In genomic region chr5:74798977-74799911, GRCh38 we compare ENCODE assay signal across 16 cellular contexts. TPM values are rescaled to one million over a fixed set of nuclear protein-coding genes. Genes with fewer than 3 reads are reported as not detected.
DNase-seq lines count a peak whose midpoint lies in the region; ATAC-seq, FAIRE-seq and TF ChIP-seq lines count a peak whose summit lies in the region.
"Had no signal": no experiment of that assay in that cellular context is flagged by ENCODE, and none has a peak within 500 bp of the region (broad histone marks: within the 10 kb centered on the region; RNA-seq: fewer than 3 reads in every experiment).

No MANE protein-coding gene starts in this region.

- H3K4me1 ChIP-seq in HepG2 (ENCODE audit: insufficient read depth, low read length) = no peaks in the 10 kb centered on the region
- H3K4me1 ChIP-seq in right lobe of liver = no peaks in the 10 kb centered on the region
- H3K4me1 ChIP-seq in H1 (replicated peaks in 1 of 4; ENCODE audit: control insufficient read depth in 3 of 4, insufficient read depth in 4 of 4, low read length in 3 of 4) = no peaks in the 10 kb centered on the region
- no peaks in the 10 kb centered on the region for H3K4me1 ChIP-seq in mesodermal cell (ENCODE audit: control insufficient read depth, insufficient read depth, low read length, poor library complexity, severe bottlenecking)
- H3K4me1 ChIP-seq: left ventricle myocardium inferior had no signal

- no peak overlapping the region for H3K4me3 Mint-ChIP-seq in activated naive CD8-positive, alpha-beta T cell treated with anti-CD3 and anti-CD28 coated beads for 36 hours
- H3K4me3 Mint-ChIP-seq: activated CD4-positive, alpha-beta memory T cell treated with anti-CD3 and anti-CD28 coated beads, Interleukin-2, amount 10 ng/mL, durations not matched to agents 7 days and 5 days; effector memory CD8-positive, alpha-beta T cell had no signal

- TF ChIP-seq CTCF in HepG2 (CRISPR knock-in tag; IDR thresholded peaks at IDR 0.05) = no peak
- TF ChIP-seq CTCF in right lobe of liver (IDR thresholded peaks at IDR 0.05) = no peak
- TF ChIP-seq CTCF in H1 (IDR thresholded peaks at IDR 0.05; ENCODE audit: control extremely low read depth in 1 of 3, insufficient read depth in 1 of 3, low read depth in 1 of 3, low read length in 3 of 3) = no peak

- H4K8ac ChIP-seq in H1 (ENCODE audit: extremely low read depth, insufficient read depth, low read length) = no peak overlapping the region

- no peak overlapping the region for H3K4ac ChIP-seq in H1 (replicated peaks; ENCODE audit: insufficient read length, low read depth, low read length)

- TF ChIP-seq RAD21 in HepG2 (CRISPR knock-in tag; IDR thresholded peaks at IDR 0.05) = no peak
- TF ChIP-seq RAD21 in H1 (IDR thresholded peaks at IDR 0.05 in 1 of 2, conservative IDR thresholded peaks at IDR 0.05 in 1 of 2; ENCODE audit: low read depth in 2 of 2, low read length in 2 of 2) = no peak

- no peaks in the 10 kb centered on the region for H3K36me3 Mint-ChIP-seq in activated naive CD8-positive, alpha-beta T cell treated with anti-CD3 and anti-CD28 coated beads for 36 hours

- intact Hi-C loops in HepG2 (cut with micrococcal nuclease; ENCODE audit: unreplicated experiment) = no loop called here
- intact Hi-C loops in right lobe of liver (cut with DNase I) = no loop called here

- ATAC-seq in HepG2 (peak; percentile 38), right lobe of liver (no peak), GM19467 (IDR thresholded peaks at IDR 0.05; ENCODE audit: unreplicated experiment) (no peak), GM19463 (IDR thresholded peaks at IDR 0.05; ENCODE audit: unreplicated experiment) (no peak)
- ATAC-seq: effector memory CD8-positive, alpha-beta T cell had no signal

- H2BK15ac ChIP-seq in H1 (ENCODE audit: low read length) = no peak overlapping the region

- H2BK20ac ChIP-seq in H1 (ENCODE audit: low read length) = no peak overlapping the region

- H3K27ac ChIP-seq in HepG2 (ENCODE audit: extremely low read length, insufficient read depth, low read length) (no peak overlapping the region), right lobe of liver (no peak overlapping the region), H1 (ENCODE audit: low read depth, low read length) (no peak overlapping the region), mesodermal cell (ENCODE audit: low read depth, low read length, severe bottlenecking) (peak overlapping the region; percentile 74), temporal lobe (ENCODE audit: low read depth, low read length) (peak overlapping the region; percentile 97)
- H3K27ac ChIP-seq: brain microvascular endothelial cell, left ventricle myocardium inferior had no signal

- H3K4me2 ChIP-seq in HepG2 (ENCODE audit: low read depth, low read length) = no peak overlapping the region
- no peak overlapping the region for H3K4me2 ChIP-seq in H1 (ENCODE audit: insufficient read depth in 1 of 2, low read depth in 2 of 2, low read length in 2 of 2)

- no peak overlapping the region for H2BK120ac ChIP-seq in H1 (replicated peaks; ENCODE audit: low read depth, low read length)

- no peak overlapping the region for H4K91ac ChIP-seq in H1 (replicated peaks; ENCODE audit: insufficient read length, low read length)

- CTCF ChIA-PET in HepG2 (lab: Yijun Ruan, JAX; ENCODE audit: low intra/inter-chr PET ratio, low total read pairs) = no interaction called here
- CTCF ChIA-PET in H1 (lab: Charles Lee; ENCODE audit: partially characterized antibody) = interaction anchor here (0.9 to 1.4 kb wide), 2 partner anchors 30 to 104 kb away, joined by 3 to 6 read pairs; no protein-coding TSS in a partner anchor

- no peaks in the 10 kb centered on the region for H4K20me1 ChIP-seq in HepG2 (ENCODE audit: insufficient read depth, low read length)
- H4K20me1 ChIP-seq in H1 (replicated peaks in 1 of 2; ENCODE audit: control insufficient read depth in 1 of 2, insufficient read depth in 2 of 2, low read length in 2 of 2) = peaks cover 4 to 5% of the 10 kb centered on the region in 2 experiments

- no peak overlapping the region for H2AK5ac ChIP-seq in H1 (ENCODE audit: low read depth, low read length)

- in situ Hi-C loops in HepG2 (cut with HindIII; ENCODE audit: extremely low pct_ligation_motif_present, low pct_unique_long_range_greater_than_20kb) = no loop called here

- peaks cover 25 to 68% of the 10 kb centered on the region in 2 experiments for H3K36me3 ChIP-seq in HepG2 (replicated peaks in 1 of 2; ENCODE audit: control insufficient read depth in 1 of 2, insufficient read depth in 2 of 2, low read length in 2 of 2)
- H3K36me3 ChIP-seq in right lobe of liver = no peaks in the 10 kb centered on the region
- peaks cover 14 to 74% (median 48%) of the 10 kb centered on the region in 4 experiments for H3K36me3 ChIP-seq in H1 (ENCODE audit: control insufficient read depth in 2 of 4, insufficient read depth in 4 of 4, low read length in 3 of 4)
- H3K36me3 ChIP-seq in mesodermal cell (ENCODE audit: control insufficient read depth, insufficient read depth, low read length) = peaks cover 17% of the 10 kb centered on the region
- H3K36me3 ChIP-seq: brain microvascular endothelial cell, left ventricle myocardium inferior had no signal

- H3K23ac ChIP-seq in H1 (ENCODE audit: insufficient read length) = no peak overlapping the region

- TF ChIP-seq EP300 in HepG2 (IDR thresholded peaks at IDR 0.05; ENCODE audit: low read depth in 2 of 2, low read length in 2 of 2) (no peak), HepG2 (CRISPR knock-in tag; IDR thresholded peaks at IDR 0.05; ENCODE audit: borderline replicate concordance) (no peak), H1 (IDR thresholded peaks at IDR 0.05; ENCODE audit: borderline replicate concordance in 1 of 2, low read depth in 2 of 2, low read length in 2 of 2) (no peak)

- TF ChIP-seq POLR2A in HepG2 (IDR thresholded peaks at IDR 0.05; ENCODE audit: insufficient read depth in 1 of 2, low read depth in 2 of 2, low read length in 2 of 2) = no peak
- TF ChIP-seq POLR2A in right lobe of liver (IDR thresholded peaks at IDR 0.05) = no peak
- no peak for TF ChIP-seq POLR2A in H1 (IDR thresholded peaks at IDR 0.05; ENCODE audit: control extremely low read depth in 1 of 2, low read depth in 2 of 2, low read length in 2 of 2)

- BruUV-seq in HepG2 (replicated peaks; lab: Mats Ljungman, UMichigan) = no TSS peak

- no peaks in the 10 kb centered on the region for H3K27me3 ChIP-seq in HepG2 (ENCODE audit: control insufficient read depth in 1 of 2, insufficient read depth in 2 of 2, low read length in 2 of 2)
- no peaks in the 10 kb centered on the region for H3K27me3 ChIP-seq in right lobe of liver
- H3K27me3 ChIP-seq in H1 (replicated peaks in 1 of 4; ENCODE audit: control insufficient read depth in 3 of 4, extremely low read depth in 1 of 4, insufficient read depth in 3 of 4, low read length in 3 of 4) = no peaks in the 10 kb centered on the region
- H3K27me3 ChIP-seq: brain microvascular endothelial cell had no signal

- H4K5ac ChIP-seq in H1 (ENCODE audit: insufficient read length, low read depth, low read length) = no peak overlapping the region

- peaks cover 2% of the 10 kb centered on the region; the same call in 1 of the 2 replicates for H3K79me1 ChIP-seq in H1 (ENCODE audit: low read depth, low read length)

- FAIRE-seq in HepG2 (lab: Jason Lieb, UNC) (no peak), H1 (lab: Jason Lieb, UNC) (no peak)
- FAIRE-seq: A204.1 had no signal

- peak overlapping the region; percentile 1; the same call in 1 of the 2 replicates for H2BK5ac ChIP-seq in H1 (ENCODE audit: low read depth, low read length)

- H2AFZ ChIP-seq in HepG2 (ENCODE audit: low read length) (no peak overlapping the region), H1 (ENCODE audit: low read length) (no peak overlapping the region)

- H3K9me3 Mint-ChIP-seq in activated naive CD8-positive, alpha-beta T cell treated with anti-CD3 and anti-CD28 coated beads for 36 hours = no peaks in the 10 kb centered on the region
- H3K9me3 Mint-ChIP-seq: activated CD4-positive, alpha-beta memory T cell treated with anti-CD3 and anti-CD28 coated beads, Interleukin-2, amount 10 ng/mL, durations not matched to agents 7 days and 5 days; activated T-helper 2 cell treated with anti-CD3 and anti-CD28 coated beads, Interferon-gamma antibody, Interleukin-2, Interleukin-4, amounts not matched to agents 10 μg/mL and 5 μg/mL and 100 μg/mL, durations not matched to agents 14 hours and 24 hours and 36 hours; effector memory CD8-positive, alpha-beta T cell had no signal

- POLR2A ChIA-PET in HepG2 (lab: Yijun Ruan, JAX) = no interaction called here
- POLR2A ChIA-PET in H1 (lab: Charles Lee; ENCODE audit: partially characterized antibody) = no interaction called here

- H3K4me3 ChIP-seq in HepG2 (replicated peaks in 1 of 3; ENCODE audit: insufficient read depth in 1 of 3, low read depth in 2 of 3, low read length in 3 of 3) = no peak overlapping the region
- H3K4me3 ChIP-seq in right lobe of liver = no peak overlapping the region
- H3K4me3 ChIP-seq in H1 (ENCODE audit: extremely low read depth in 1 of 4, insufficient read depth in 2 of 4, low read depth in 3 of 4, low read length in 4 of 4) = no peak overlapping the region
- no peak overlapping the region for H3K4me3 ChIP-seq in mesodermal cell (ENCODE audit: extremely low read depth, insufficient read depth, low read length, poor library complexity, severe bottlenecking)
- H3K4me3 ChIP-seq: left ventricle myocardium inferior had no signal

- no peak overlapping the region for H2BK12ac ChIP-seq in H1 (ENCODE audit: low read depth, low read length)

- H3K79me2 ChIP-seq in HepG2 (ENCODE audit: insufficient read depth, low read length) = no peaks in the 10 kb centered on the region
- 0 out of 4 replicates have a peak, but pooled peaks cover 0 to 6% of the 10 kb centered on the region in 2 experiments for H3K79me2 ChIP-seq in H1 (ENCODE audit: control insufficient read depth in 1 of 2, insufficient read depth in 2 of 2, low read length in 2 of 2)

- H3K18ac ChIP-seq in H1 (ENCODE audit: extremely low read depth, low read length) = no peak overlapping the region

- no peak overlapping the region for H3K27ac Mint-ChIP-seq in activated naive CD8-positive, alpha-beta T cell treated with anti-CD3 and anti-CD28 coated beads for 36 hours
- H3K27ac Mint-ChIP-seq: activated CD4-positive, alpha-beta memory T cell treated with anti-CD3 and anti-CD28 coated beads, Interleukin-2, amount 10 ng/mL, durations not matched to agents 7 days and 5 days; activated T-helper 2 cell treated with anti-CD3 and anti-CD28 coated beads, Interferon-gamma antibody, Interleukin-2, Interleukin-4, amounts not matched to agents 10 μg/mL and 5 μg/mL and 100 μg/mL, durations not matched to agents 14 hours and 24 hours and 36 hours; effector memory CD8-positive, alpha-beta T cell had no signal

- 99% methylated on average over 16 of the region's 21 CpGs for WGBS in HepG2 (ENCODE audit: low lambda C conversion rate)
- WGBS in right lobe of liver (ENCODE audit: insufficient coverage, low coverage, low lambda C conversion rate, missing lambda C conversion rate) = 91% methylated on average over 10 of the region's 21 CpGs
- WGBS in H1 (ENCODE audit: extremely low coverage in 1 of 2, insufficient coverage in 1 of 2, insufficient read length in 1 of 2, insufficient replicate concordance in 2 of 2, low coverage in 1 of 2, low lambda C conversion rate in 2 of 2, missing lambda C conversion rate in 1 of 2), 2 experiments = 88% methylated on average over 21 of the region's 21 CpGs; no CpG with 5 or more reads in 1 of the 2 experiments
- 93 to 94% methylated on average over 19 to 21 of the region's 21 CpGs for WGBS in mesodermal cell (ENCODE audit: insufficient coverage in 2 of 2), 2 experiments

- no peaks in the 10 kb centered on the region for H3K4me1 Mint-ChIP-seq in activated naive CD8-positive, alpha-beta T cell treated with anti-CD3 and anti-CD28 coated beads for 36 hours
- H3K4me1 Mint-ChIP-seq: activated CD4-positive, alpha-beta memory T cell treated with anti-CD3 and anti-CD28 coated beads, Interleukin-2, amount 10 ng/mL, durations not matched to agents 7 days and 5 days had no signal

- H3K9ac ChIP-seq in HepG2 (ENCODE audit: insufficient read depth, low read depth, low read length) = no peak overlapping the region
- no peak overlapping the region for H3K9ac ChIP-seq in H1 (replicated peaks in 1 of 4; ENCODE audit: extremely low read depth in 1 of 4, low read depth in 3 of 4, low read length in 3 of 4)

- H3K27me3 Mint-ChIP-seq in activated naive CD8-positive, alpha-beta T cell treated with anti-CD3 and anti-CD28 coated beads for 36 hours = no peaks in the 10 kb centered on the region
- H3K27me3 Mint-ChIP-seq: activated CD4-positive, alpha-beta memory T cell treated with anti-CD3 and anti-CD28 coated beads, Interleukin-2, amount 10 ng/mL, durations not matched to agents 7 days and 5 days; effector memory CD8-positive, alpha-beta T cell had no signal

- no peaks in the 10 kb centered on the region; the same call in 1 of the 2 replicates for H3K23me2 ChIP-seq in H1 (ENCODE audit: low read depth, low read length)

- H3K9me3 ChIP-seq in HepG2 (ENCODE audit: low read length) = no peaks in the 10 kb centered on the region
- no peaks in the 10 kb centered on the region for H3K9me3 ChIP-seq in right lobe of liver
- no peaks in the 10 kb centered on the region for H3K9me3 ChIP-seq in H1 (ENCODE audit: insufficient read depth in 2 of 2, low read depth in 1 of 2, low read length in 1 of 2)
- no peaks in the 10 kb centered on the region for H3K9me3 ChIP-seq in mesodermal cell (ENCODE audit: control insufficient read depth, low read length)
- H3K9me3 ChIP-seq: left ventricle myocardium inferior had no signal

- H3K56ac ChIP-seq in H1 (replicated peaks; ENCODE audit: insufficient read length, low read depth, low read length) = no peak overlapping the region

- no peak overlapping the region for H3K14ac ChIP-seq in H1 (ENCODE audit: insufficient read length)

- peak; percentile 3 for DNase-seq in HepG2 (ENCODE audit: low spot score)
- DNase-seq in right lobe of liver = no peak
- peak in 1 of 2 experiments; percentile 41 for DNase-seq in H1 (ENCODE audit: low read depth in 1 of 2, low spot score in 2 of 2)
- no peak for DNase-seq in activated naive CD8-positive, alpha-beta T cell treated with anti-CD3 and anti-CD28 coated beads for 36 hours
- DNase-seq: activated CD4-positive, alpha-beta memory T cell treated with anti-CD3 and anti-CD28 coated beads, Interleukin-2, amount 10 ng/mL, durations not matched to agents 7 days and 5 days; brain microvascular endothelial cell; effector memory CD8-positive, alpha-beta T cell; left ventricle myocardium inferior; NCI-H1694 treated with DMSO at 0.1 percent for 48 hours; NCI-H748 treated with DMSO at 0.1 percent for 48 hours had no signal

RNA-seq across cellular contexts. Expression of gene NSA2, which starts 32.2 kb away (rescaled TPM):
- total RNA-seq in HepG2 (2016; rRNA removed; fragmentation: Illumina TruSeq; extraction: Trizol) (101 and 157 TPM in 2 replicates), right lobe of liver (10 to 100 TPM; 19.0 to 66.3 (median 26.1) TPM), temporal lobe (54.8 TPM)
- 67.7 and 76.8 TPM in 2 replicates for total RNA-seq in HepG2 (2016; cell fraction: cytosol; rRNA removed; fragmentation: Illumina TruSeq; extraction: Trizol; ENCODE audit: low read depth)
- total RNA-seq in HepG2 (2016; cell fraction: insoluble cytoplasmic fraction; rRNA removed; fragmentation: Illumina TruSeq; extraction: Trizol) = 103 and 174 TPM in 2 replicates
- total RNA-seq in HepG2 (2016; cell fraction: membrane; rRNA removed; fragmentation: Illumina TruSeq; extraction: Trizol) = 119 and 124 TPM in 2 replicates
- total RNA-seq in HepG2 (2016; cell fraction: nucleus; rRNA removed; fragmentation: Illumina TruSeq; extraction: Trizol) = 38.5 and 51.0 TPM in 2 replicates
- polyA plus RNA-seq in HepG2 (2011; rRNA removed) (29.1 and 33.0 TPM in 2 replicates), H1 (2011; rRNA removed) (8.7 and 17.0 TPM in 2 replicates)
- polyA plus RNA-seq in HepG2 (2011; cell fraction: cytosol; rRNA removed) = 28.4 and 38.1 TPM in 2 replicates
- polyA plus RNA-seq in HepG2 (2011; cell fraction: nucleus; rRNA removed) = 7.8 and 10.0 TPM in 2 replicates
- 44.4 and 129 TPM in 2 replicates for polyA plus RNA-seq in HepG2 (2012)
- 119 and 126 TPM in 2 replicates for polyA plus RNA-seq in HepG2 (2016; cell fraction: cytosol; fragmentation: Illumina TruSeq; extraction: Trizol; ENCODE audit: low read depth)
- 204 and 206 TPM in 2 replicates for polyA plus RNA-seq in HepG2 (2016; cell fraction: insoluble cytoplasmic fraction; fragmentation: Illumina TruSeq; extraction: Trizol; ENCODE audit: low read depth)
- polyA plus RNA-seq in HepG2 (2016; cell fraction: membrane; fragmentation: Illumina TruSeq; extraction: Trizol; ENCODE audit: low read depth) = 143 and 173 TPM in 2 replicates
- polyA plus RNA-seq in HepG2 (2016; cell fraction: nucleus; fragmentation: Illumina TruSeq; extraction: Trizol; ENCODE audit: insufficient read depth, low read depth) = 66.9 and 73.6 TPM in 2 replicates
- polyA minus RNA-seq in HepG2 (2011; rRNA and poly(A)+ RNA removed; ENCODE audit: low replicate concordance) = 3.4 and 11.3 TPM in 2 replicates
- polyA minus RNA-seq in HepG2 (2011; cell fraction: cytosol; rRNA and poly(A)+ RNA removed) = 32.8 and 34.6 TPM in 2 replicates
- polyA minus RNA-seq in HepG2 (2011; cell fraction: nucleus; rRNA and poly(A)+ RNA removed) = 14.2 and 16.7 TPM in 2 replicates
- 66.6 and 68.7 TPM in 2 replicates for total RNA-seq in H1 (2021; fragmentation: NEBNext Ultra II Directional; extraction: Animal tissue kit (Norgen Biotek cat#: 25700))
- 70.0 TPM for polyA plus RNA-seq in H1 (2011; cell fraction: cytosol; rRNA removed)
- 15.3 TPM for polyA plus RNA-seq in H1 (2011; cell fraction: nucleus; rRNA removed)
- 48.2 to 62.8 TPM (median 51.4 TPM) in 4 replicates for polyA plus RNA-seq in H1 (2012, experiment 1 of 2)
- polyA plus RNA-seq in H1 (2012, experiment 2 of 2) = 4.8 TPM
- polyA plus RNA-seq in H1 (2013, experiment 1 of 2) = 121 TPM
- 113 TPM for polyA plus RNA-seq in H1 (2013, experiment 2 of 2)
- polyA minus RNA-seq in H1 (2011; rRNA and poly(A)+ RNA removed) = 3.7 and 4.8 TPM in 2 replicates
- 20.0 TPM for polyA minus RNA-seq in H1 (2011; cell fraction: cytosol; rRNA and poly(A)+ RNA removed)
- polyA minus RNA-seq in H1 (2011; cell fraction: nucleus; rRNA and poly(A)+ RNA removed) = 21.6 TPM
- 73.3 TPM for polyA plus RNA-seq in mesodermal cell (2013, experiment 1 of 2)
- 137 TPM for polyA plus RNA-seq in mesodermal cell (2013, experiment 2 of 2)
- total RNA-seq in activated naive CD8-positive, alpha-beta T cell treated with anti-CD3 and anti-CD28 coated beads for 36 hours = 100 to 1,000 TPM; 173 to 193 TPM

RNA-seq across cellular contexts. Expression of gene GFM2, which starts 32.3 kb away (rescaled TPM):
- total RNA-seq in HepG2 (2016; rRNA removed; fragmentation: Illumina TruSeq; extraction: Trizol) (41.6 and 49.1 TPM in 2 replicates), right lobe of liver (10 to 100 TPM; 16.5 to 35.0 (median 29.7) TPM), temporal lobe (48.7 TPM)
- 7.1 and 11.4 TPM in 2 replicates for total RNA-seq in HepG2 (2016; cell fraction: cytosol; rRNA removed; fragmentation: Illumina TruSeq; extraction: Trizol; ENCODE audit: low read depth)
- total RNA-seq in HepG2 (2016; cell fraction: insoluble cytoplasmic fraction; rRNA removed; fragmentation: Illumina TruSeq; extraction: Trizol) = 41.0 and 49.0 TPM in 2 replicates
- 13.2 and 14.2 TPM in 2 replicates for total RNA-seq in HepG2 (2016; cell fraction: membrane; rRNA removed; fragmentation: Illumina TruSeq; extraction: Trizol)
- 45.1 and 45.7 TPM in 2 replicates for total RNA-seq in HepG2 (2016; cell fraction: nucleus; rRNA removed; fragmentation: Illumina TruSeq; extraction: Trizol)
- polyA plus RNA-seq in HepG2 (2011; rRNA removed) (20.4 and 22.0 TPM in 2 replicates), H1 (2011; rRNA removed) (13.2 and 17.8 TPM in 2 replicates)
- polyA plus RNA-seq in HepG2 (2011; cell fraction: cytosol; rRNA removed) = 9.6 and 14.8 TPM in 2 replicates
- 21.6 and 24.1 TPM in 2 replicates for polyA plus RNA-seq in HepG2 (2011; cell fraction: nucleus; rRNA removed)
- 12.4 and 17.9 TPM in 2 replicates for polyA plus RNA-seq in HepG2 (2012)
- 1.8 and 2.0 TPM in 2 replicates for polyA plus RNA-seq in HepG2 (2016; cell fraction: cytosol; fragmentation: Illumina TruSeq; extraction: Trizol; ENCODE audit: low read depth)
- polyA plus RNA-seq in HepG2 (2016; cell fraction: insoluble cytoplasmic fraction; fragmentation: Illumina TruSeq; extraction: Trizol; ENCODE audit: low read depth) = 29.9 and 31.3 TPM in 2 replicates
- polyA plus RNA-seq in HepG2 (2016; cell fraction: membrane; fragmentation: Illumina TruSeq; extraction: Trizol; ENCODE audit: low read depth) = 4.9 and 5.1 TPM in 2 replicates
- polyA plus RNA-seq in HepG2 (2016; cell fraction: nucleus; fragmentation: Illumina TruSeq; extraction: Trizol; ENCODE audit: insufficient read depth, low read depth) = 48.1 and 49.6 TPM in 2 replicates
- 16.6 and 28.5 TPM in 2 replicates for polyA minus RNA-seq in HepG2 (2011; rRNA and poly(A)+ RNA removed; ENCODE audit: low replicate concordance)
- polyA minus RNA-seq in HepG2 (2011; cell fraction: cytosol; rRNA and poly(A)+ RNA removed) = 14.1 and 15.7 TPM in 2 replicates
- polyA minus RNA-seq in HepG2 (2011; cell fraction: nucleus; rRNA and poly(A)+ RNA removed) = 56.4 and 68.2 TPM in 2 replicates
- total RNA-seq in H1 (2021; fragmentation: NEBNext Ultra II Directional; extraction: Animal tissue kit (Norgen Biotek cat#: 25700)) = 29.5 and 30.6 TPM in 2 replicates
- polyA plus RNA-seq in H1 (2011; cell fraction: cytosol; rRNA removed) = 24.9 TPM
- 26.6 TPM for polyA plus RNA-seq in H1 (2011; cell fraction: nucleus; rRNA removed)
- 17.0 to 24.7 TPM (median 19.4 TPM) in 4 replicates for polyA plus RNA-seq in H1 (2012, experiment 1 of 2)
- polyA plus RNA-seq in H1 (2012, experiment 2 of 2) = 2.7 TPM
- polyA plus RNA-seq in H1 (2013, experiment 1 of 2) = 27.1 TPM
- polyA plus RNA-seq in H1 (2013, experiment 2 of 2) = 26.5 TPM
- polyA minus RNA-seq in H1 (2011; rRNA and poly(A)+ RNA removed) = 21.9 and 38.5 TPM in 2 replicates
- 14.7 TPM for polyA minus RNA-seq in H1 (2011; cell fraction: cytosol; rRNA and poly(A)+ RNA removed)
- polyA minus RNA-seq in H1 (2011; cell fraction: nucleus; rRNA and poly(A)+ RNA removed) = 34.4 TPM
- polyA plus RNA-seq in mesodermal cell (2013, experiment 1 of 2) = 32.9 TPM
- polyA plus RNA-seq in mesodermal cell (2013, experiment 2 of 2) = 32.5 TPM
- 10 to 100 TPM; 30.9 to 31.2 TPM for total RNA-seq in activated naive CD8-positive, alpha-beta T cell treated with anti-CD3 and anti-CD28 coated beads for 36 hours

Comparison
In these comparisons a context has a peak if more than half of its experiments do, and no peak if none do; other contexts are left out.
1. H3K27ac ChIP-seq: peak in mesodermal cell (single experiment) and temporal lobe (single experiment); none in HepG2 (single experiment), right lobe of liver (0 of 3) and H1 (single experiment).